In the genomic region with DNA sequence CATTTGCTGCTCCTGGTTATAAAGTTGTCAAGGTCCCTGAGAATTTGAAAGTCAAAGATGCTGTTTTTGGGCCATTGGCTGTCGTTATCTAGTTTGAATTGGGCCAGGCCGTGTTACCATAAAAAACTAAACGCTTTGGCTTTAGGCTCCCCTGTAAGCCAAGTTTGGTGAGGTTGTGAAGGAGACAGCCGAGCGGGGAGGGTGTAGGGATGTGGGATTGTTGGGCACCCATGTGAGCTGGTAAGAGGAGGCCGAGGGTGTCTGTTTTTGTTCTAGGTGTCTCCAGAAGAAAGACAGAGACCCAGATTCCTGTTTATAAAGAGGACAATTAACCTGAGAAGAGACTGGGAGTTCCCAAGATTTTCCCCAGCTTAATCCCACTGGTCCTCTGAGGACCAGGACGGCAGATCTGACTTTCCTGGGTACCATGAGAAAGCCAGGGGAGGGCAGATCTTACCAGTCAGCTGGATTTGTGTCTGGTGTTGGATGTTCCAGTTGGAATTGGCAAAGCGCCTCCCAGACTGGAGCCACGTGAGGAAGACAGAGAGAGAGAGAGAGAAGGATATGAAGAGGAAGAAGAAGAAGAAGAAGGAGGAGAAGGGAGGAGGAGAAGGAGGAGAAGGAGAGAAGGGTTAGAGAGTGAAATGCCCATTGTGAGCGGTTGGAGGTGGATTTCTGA, we compare ENCODE assay signal across 20 cellular contexts.
"Had no signal": no experiment of that assay in that cellular context is flagged by ENCODE, and none has a peak within 500 bp of the region (broad histone marks: within the 10 kb centered on the region; RNA-seq: fewer than 3 reads in every experiment).

No MANE protein-coding gene starts in this region.

- H3K27ac ChIP-seq: colonic mucosa, gastroesophageal sphincter, neutrophil, right lobe of liver, suprapubic skin had no signal

- H3K4me1 Mint-ChIP-seq: activated naive CD8-positive, alpha-beta T cell treated with anti-CD3 and anti-CD28 coated beads, Interleukin-2, amount 10 ng/mL, durations not matched to agents 7 days and 5 days; naive thymus-derived CD4-positive, alpha-beta T cell had no signal

- ATAC-seq: gastroesophageal sphincter; left cardiac atrium; naive thymus-derived CD4-positive, alpha-beta T cell; right lobe of liver; stimulated activated naive CD8-positive, alpha-beta T cell treated with anti-CD3 and anti-CD28 coated beads, Interleukin-15, Interleukin-2, amounts not matched to agents 100 U/mL and 50 U/mL, for 24 hours had no signal

- H3K9me3 ChIP-seq: colonic mucosa, gastroesophageal sphincter, neutrophil, right lobe of liver, suprapubic skin had no signal

- H3K36me3 ChIP-seq: colonic mucosa, gastroesophageal sphincter, neutrophil, right lobe of liver, suprapubic skin had no signal

- H3K4me3 Mint-ChIP-seq: activated naive CD8-positive, alpha-beta T cell treated with anti-CD3 and anti-CD28 coated beads, Interleukin-2, amount 10 ng/mL, durations not matched to agents 7 days and 5 days; type B pancreatic cell had no signal

- H3K27me3 ChIP-seq: colonic mucosa, gastroesophageal sphincter, right lobe of liver, suprapubic skin had no signal

- H3K4me3 ChIP-seq: colonic mucosa, gastroesophageal sphincter, lung, right lobe of liver, suprapubic skin had no signal

- H3K36me3 Mint-ChIP-seq: activated naive CD8-positive, alpha-beta T cell treated with anti-CD3 and anti-CD28 coated beads, Interleukin-2, amount 10 ng/mL, durations not matched to agents 7 days and 5 days; naive thymus-derived CD4-positive, alpha-beta T cell; type B pancreatic cell had no signal

- H3K4me1 ChIP-seq: colonic mucosa, gastroesophageal sphincter, right lobe of liver, suprapubic skin had no signal

- H3K9me3 Mint-ChIP-seq: activated naive CD8-positive, alpha-beta T cell treated with anti-CD3 and anti-CD28 coated beads, Interleukin-2, amount 10 ng/mL, durations not matched to agents 7 days and 5 days; type B pancreatic cell had no signal

- H3K27ac Mint-ChIP-seq: activated naive CD8-positive, alpha-beta T cell treated with anti-CD3 and anti-CD28 coated beads, Interleukin-2, amount 10 ng/mL, durations not matched to agents 7 days and 5 days; progenitor cell of endocrine pancreas; type B pancreatic cell had no signal

- DNase-seq: activated CD4-positive, alpha-beta T cell treated with anti-CD3 and anti-CD28 coated beads, Interleukin-2, amount 50 U/mL, for 1 hour; activated gamma-delta T cell treated with Interleukin-2 at 50 U/mL for 16 hours; activated naive CD8-positive, alpha-beta T cell treated with anti-CD3 and anti-CD28 coated beads, Interleukin-2, amount 10 ng/mL, durations not matched to agents 7 days and 5 days; activated T-cell treated with anti-CD3 and anti-CD28 coated beads, Interleukin-2, amount 50 U/mL, for 1 hour; anterior cingulate cortex; colonic mucosa; effector CD4-positive, alpha-beta T cell; hypothalamus; left cardiac atrium; naive thymus-derived CD4-positive, alpha-beta T cell; stimulated activated CD4-positive, alpha-beta T cell treated with anti-CD3 and anti-CD28 coated beads, Interleukin-4, amount 100 ng/mL, for 1 hour; stimulated activated CD8-positive, alpha-beta memory T cell treated with anti-CD3 and anti-CD28 coated beads, Interleukin-4, amount 100 ng/mL, for 48 hours; stimulated activated naive CD8-positive, alpha-beta T cell treated with anti-CD3 and anti-CD28 coated beads, Interleukin-15, Interleukin-2, amounts not matched to agents 100 U/mL and 50 U/mL, for 24 hours had no signal
